34 cellular contexts compared by ENCODE assay signal in genomic region chr5:75116836-75117235, GRCh38.
"Had no signal": no experiment of that assay in that cellular context is flagged by ENCODE, and none has a peak within 500 bp of the region (broad histone marks: within the 10 kb centered on the region; RNA-seq: fewer than 3 reads in every experiment).

No MANE protein-coding gene starts in this region.

- H3K9ac ChIP-seq: KMS-11 had no signal

- H3K4me3 ChIP-seq: MG63 had no signal

- DNase-seq: Karpas-422, Kasumi-1, MG63, MM.1S, MV-4-11, NCI-H1048, NCI-H1092, NCI-H1092 treated with DMSO at 0.1 percent for 48 hours, NCI-H1105, NCI-H1105 treated with DMSO at 0.1 percent for 48 hours, NCI-H1417, NCI-H1417 treated with DMSO at 0.1 percent for 48 hours, NCI-H1436, NCI-H1436 treated with DMSO at 0.1 percent for 48 hours, NCI-H146, NCI-H1694, NCI-H1694 treated with DMSO at 0.1 percent for 48 hours, NCI-H187, NCI-H187 treated with DMSO at 0.1 percent for 48 hours, NCI-H1930, NCI-H2029, NCI-H2029 treated with DMSO at 0.1 percent for 48 hours, NCI-H2081, NCI-H2081 treated with DMSO at 0.1 percent for 48 hours, NCI-H2107, NCI-H2171, NCI-H2171 treated with DMSO at 0.1 percent for 48 hours, NCI-H2227 treated with DMSO at 0.1 percent for 48 hours, NCI-H226, NCI-H345, NCI-H446, NCI-H446 treated with DMSO at 0.1 percent for 48 hours, NCI-H510A had no signal

- H3K27ac ChIP-seq: KMS-11 had no signal

- H3K9me3 ChIP-seq: MG63 had no signal

- H3K36me3 ChIP-seq: MG63 had no signal

- H3K4me2 ChIP-seq: KMS-11 had no signal
